9 cellular contexts compared by ENCODE assay signal in genomic region chr21:32061755-32062154, GRCh38.
"Had no signal": no experiment of that assay in that cellular context is flagged by ENCODE, and none has a peak within 500 bp of the region (broad histone marks: within the 10 kb centered on the region; RNA-seq: fewer than 3 reads in every experiment).

No MANE protein-coding gene starts in this region.

- DNase-seq: GM23248, GOT3, H7, HFFc6, KBM-7 had no signal

- H3K27ac Mint-ChIP-seq: HFFc6, IgD-negative memory B cell had no signal

- H3K36me3 Mint-ChIP-seq: IgD-negative memory B cell had no signal

- ATAC-seq: HCT116, HepG2 had no signal

- H3K4me1 Mint-ChIP-seq: IgD-negative memory B cell had no signal

- H3K4me3 Mint-ChIP-seq: HFFc6, IgD-negative memory B cell had no signal

- H3K4me3 ChIP-seq: GM23248, HAP-1 had no signal
